1 cellular context compared by ENCODE assay signal in genomic region chr7:88224596-88225275, GRCh38.
TF ChIP-seq lines count a peak whose summit lies in the region.

No MANE protein-coding gene starts in this region.

TF ChIP-seq in K562, 482 proteins besides CTCF, POLR2A, EP300 and RAD21 (continued from another document):
- TF ChIP-seq ZBTB34 (CRISPR knock-in tag; IDR thresholded peaks at IDR 0.05): no peak
- no peak for TF ChIP-seq ZBTB11 (CRISPR knock-in tag; IDR thresholded peaks at IDR 0.05)
- no peak for TF ChIP-seq BCLAF1 (IDR thresholded peaks at IDR 0.05; ENCODE audit: borderline replicate concordance in 1 of 2, control insufficient read depth in 1 of 2, low read depth in 2 of 2, low read length in 1 of 2)
- no peak for TF ChIP-seq DEAF1 (CRISPR knock-in tag; IDR thresholded peaks at IDR 0.05)
- TF ChIP-seq ZNF318 (IDR thresholded peaks at IDR 0.05; ENCODE audit: borderline replicate concordance in 1 of 2, low read depth in 1 of 2): no peak
- TF ChIP-seq GABPB2 (CRISPR knock-in tag; conservative IDR thresholded peaks at IDR 0.05): no peak
- no peak for TF ChIP-seq ZNF395 (CRISPR knock-in tag; IDR thresholded peaks at IDR 0.05)
- no peak for TF ChIP-seq RBBP5 (IDR thresholded peaks at IDR 0.05; ENCODE audit: borderline replicate concordance, insufficient read depth, low read length, poor library complexity, severe bottlenecking)
- TF ChIP-seq MXI1 (IDR thresholded peaks at IDR 0.05; ENCODE audit: low read depth, low read length): no peak
- no peak for TF ChIP-seq GABPA (tag; conservative IDR thresholded peaks at IDR 0.05; ENCODE audit: low read depth)
- no peak for TF ChIP-seq ZNF668 (CRISPR knock-in tag; IDR thresholded peaks at IDR 0.05)
- no peak for TF ChIP-seq HDAC3 (IDR thresholded peaks at IDR 0.05; ENCODE audit: borderline replicate concordance, partially characterized antibody)
